26 cellular contexts compared by ENCODE assay signal in the genomic region with DNA sequence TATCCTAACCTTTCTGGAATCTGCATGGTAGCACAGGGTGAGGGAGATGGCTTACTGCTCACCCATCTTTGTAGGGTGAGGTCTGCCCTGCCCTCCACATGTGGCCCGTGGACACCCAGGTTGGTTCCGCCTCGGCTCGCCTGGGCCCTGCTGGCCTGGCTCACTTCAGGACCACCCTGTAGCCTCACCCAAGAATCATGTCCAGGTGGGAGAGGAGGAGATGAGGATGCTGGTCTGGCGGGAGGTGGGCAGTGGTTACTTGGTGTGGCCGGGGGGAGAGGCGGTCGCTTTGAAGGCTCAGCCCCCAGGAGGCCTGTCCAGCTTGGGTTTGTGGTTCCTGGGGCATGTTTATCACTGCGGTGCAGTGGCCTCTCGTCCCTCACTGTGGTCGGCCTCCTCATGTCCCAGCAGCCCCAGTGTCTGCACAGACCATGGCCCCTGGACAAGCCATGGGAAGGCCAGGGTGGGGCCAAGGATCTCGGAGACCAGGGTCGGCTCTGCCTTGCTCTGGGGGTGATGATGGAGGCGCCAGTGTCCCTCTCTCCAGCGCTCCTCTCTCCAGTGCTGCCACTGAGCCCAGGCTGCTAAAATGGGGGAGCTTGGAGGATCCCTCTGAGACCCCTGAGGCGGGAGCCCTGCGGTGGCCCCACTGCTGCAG. TPM values are rescaled to one million over a fixed set of nuclear protein-coding genes. Genes with fewer than 3 reads are reported as not detected.
"Had no signal": no experiment of that assay in that cellular context is flagged by ENCODE, and none has a peak within 500 bp of the region (broad histone marks: within the 10 kb centered on the region; RNA-seq: fewer than 3 reads in every experiment).

No MANE protein-coding gene starts in this region.

- H3K9me3 Mint-ChIP-seq: activated T-cell treated with anti-CD3 and anti-CD28 coated beads, Interleukin-2, amount 50 U/mL, for 72 hours; mesothelial cell of epicardium; nephron progenitor cell had no signal

- H2AFZ ChIP-seq: parathyroid adenoma had no signal

- H3K36me3 ChIP-seq: esophagus muscularis mucosa, heart right ventricle, thoracic aorta had no signal

- H3K27ac ChIP-seq: esophagus muscularis mucosa, foreskin keratinocyte, heart right ventricle, parathyroid adenoma, psoas muscle, thoracic aorta had no signal

- H3K9ac ChIP-seq: parathyroid adenoma had no signal

- H3K36me3 Mint-ChIP-seq: mesothelial cell of epicardium had no signal

- H3K79me2 ChIP-seq: parathyroid adenoma had no signal

- H3K4me3 ChIP-seq: esophagus muscularis mucosa, heart right ventricle, psoas muscle, thoracic aorta had no signal

- H3K4me1 ChIP-seq: foreskin keratinocyte, parathyroid adenoma, psoas muscle had no signal

- H3K4me3 Mint-ChIP-seq: activated T-cell treated with anti-CD3 and anti-CD28 coated beads, Interleukin-2, amount 50 U/mL, for 72 hours; mesothelial cell of epicardium; naive B cell; nephron progenitor cell; T-helper 17 cell had no signal

- DNase-seq: activated CD4-positive, alpha-beta T cell treated with anti-CD3 and anti-CD28 coated beads, Interleukin-2, amount 50 U/mL, for 1 hour; activated CD4-positive, CD25-positive, alpha-beta regulatory T cell treated with anti-CD3 and anti-CD28 coated beads, Interleukin-2, amount 50 U/mL, for 72 hours; activated naive CD4-positive, alpha-beta T cell; activated T-cell treated with anti-CD3 and anti-CD28 coated beads, Interleukin-2, amount 50 U/mL, for 72 hours; anterior cingulate cortex; dermis blood vessel endothelial cell; effector CD4-positive, alpha-beta T cell; foreskin keratinocyte; heart right ventricle; left ventricle myocardium superior; mammary epithelial cell; naive B cell; nephron progenitor cell; stimulated activated naive CD4-positive, alpha-beta T cell treated with Interleukin-2 at 50 U/mL for 16 hours; T-helper 17 cell; T1000; trophoblast cell had no signal

- H3K27ac Mint-ChIP-seq: activated naive CD4-positive, alpha-beta T cell treated with anti-CD3 and anti-CD28 coated beads, Interleukin-2, amount 50 U/mL, for 72 hours; activated T-cell treated with anti-CD3 and anti-CD28 coated beads, Interleukin-2, amount 50 U/mL, for 72 hours; mesothelial cell of epicardium; naive B cell; nephron progenitor cell; T-helper 17 cell had no signal

- H3K9me3 ChIP-seq: esophagus muscularis mucosa, heart right ventricle, psoas muscle, thoracic aorta had no signal

- ATAC-seq: activated naive CD4-positive, alpha-beta T cell treated with anti-CD3 and anti-CD28 coated beads, Interleukin-2, amount 50 U/mL, for 72 hours; activated T-cell treated with anti-CD3 and anti-CD28 coated beads, Interleukin-2, amount 50 U/mL, for 72 hours; foreskin keratinocyte; heart right ventricle; left ventricle myocardium superior; psoas muscle; SK-N-SH treated with all-trans-retinoic acid at 6 μM for 48 hours; T-helper 17 cell had no signal

RNA-seq across cellular contexts. Expression of gene OBP2B, which starts 4.6 kb away (rescaled TPM):
- total RNA-seq: activated naive CD4-positive, alpha-beta T cell treated with anti-CD3 and anti-CD28 coated beads, Interleukin-2, amount 50 U/mL, for 72 hours; activated T-cell treated with anti-CD3 and anti-CD28 coated beads, Interleukin-2, amount 50 U/mL, for 72 hours; bronchial epithelial cell; dermis blood vessel endothelial cell; esophagus muscularis mucosa; foreskin keratinocyte; glomerular endothelial cell; left ventricle myocardium superior; mesothelial cell of epicardium; psoas muscle; T-helper 17 cell; thoracic aorta had no signal
